8 cellular contexts compared by ENCODE assay signal in the genomic region with DNA sequence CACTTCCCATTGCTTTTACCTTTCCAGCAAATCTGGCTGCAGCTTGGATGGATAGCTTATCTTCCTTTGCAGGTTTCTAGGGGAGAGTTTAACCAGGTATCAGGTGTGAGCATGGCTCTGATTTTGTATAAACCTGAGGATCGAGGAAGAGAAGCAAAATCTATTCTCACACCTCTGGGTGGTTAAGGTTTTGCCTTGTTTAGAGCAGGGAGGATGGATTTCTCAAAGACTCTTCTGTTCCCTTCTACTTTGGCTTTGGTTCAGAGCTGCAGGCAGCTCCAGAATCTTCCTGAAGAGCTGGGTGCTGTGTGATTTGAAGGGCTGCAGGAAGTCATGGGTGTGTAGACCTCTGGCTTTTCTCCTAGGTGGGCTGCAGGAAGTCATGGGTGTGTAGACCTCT. TPM values are rescaled to one million over a fixed set of nuclear protein-coding genes. Genes with fewer than 3 reads are reported as not detected.
A peak's percentile ranks its signal among the peaks of the same experiment; 100 is the strongest.
DNase-seq lines count a peak whose midpoint lies in the region.
"Had no signal": no experiment of that assay in that cellular context is flagged by ENCODE, and none has a peak within 500 bp of the region (broad histone marks: within the 10 kb centered on the region; RNA-seq: fewer than 3 reads in every experiment).

No MANE protein-coding gene starts in this region.

- no peaks in the 10 kb centered on the region for H3K36me3 Mint-ChIP-seq in activated CD4-positive, alpha-beta memory T cell treated with anti-CD3 and anti-CD28 coated beads for 36 hours
- H3K36me3 Mint-ChIP-seq in immature natural killer cell = peaks cover 0 to 2% (median 0%) of the 10 kb centered on the region in 3 donors

- peaks cover 17% of the 10 kb centered on the region for H3K27me3 ChIP-seq in H7 (ENCODE audit: control insufficient read depth, insufficient read depth, low read length)

- CTCF ChIA-PET in activated CD4-positive, alpha-beta memory T cell treated with anti-CD3 and anti-CD28 coated beads for 36 hours (lab: Charles Lee) = interaction anchor here (1.4 to 1.7 kb wide), 2 partner anchors 59 to 149 kb away, joined by 3 to 6 read pairs; partner anchors contain the start of gene FLVCR2

- H3K4me3 Mint-ChIP-seq in activated CD4-positive, alpha-beta memory T cell treated with anti-CD3 and anti-CD28 coated beads for 36 hours = peak overlapping the region; percentile 70
- peak overlapping the region; percentile 18 to 81 (median 56) for H3K4me3 Mint-ChIP-seq in immature natural killer cell

- peaks cover 16% of the 10 kb centered on the region for H3K27me3 Mint-ChIP-seq in activated CD4-positive, alpha-beta memory T cell treated with anti-CD3 and anti-CD28 coated beads for 36 hours
- peaks cover 4 to 26% (median 20%) of the 10 kb centered on the region in 3 donors for H3K27me3 Mint-ChIP-seq in immature natural killer cell (ENCODE audit: low read depth in 3 of 3)

- DNase-seq in H7 (peak; percentile 31), immature natural killer cell (no peak), NCI-H2029 (lab: John Stamatoyannopoulos, UW) (no peak), iPS-NIHi7 (ENCODE audit: extremely low spot score) (no peak), kidney tubule cell (ENCODE audit: low spot score) (no peak)
- no peak for DNase-seq in activated CD4-positive, alpha-beta memory T cell treated with anti-CD3 and anti-CD28 coated beads for 36 hours
- DNase-seq: T1000 had no signal

- peaks cover 12% of the 10 kb centered on the region for H3K4me1 Mint-ChIP-seq in activated CD4-positive, alpha-beta memory T cell treated with anti-CD3 and anti-CD28 coated beads for 36 hours (ENCODE audit: low read depth)
- H3K4me1 Mint-ChIP-seq in immature natural killer cell = peaks cover 0 to 5% of the 10 kb centered on the region in 2 donors

- H3K9me3 Mint-ChIP-seq in activated CD4-positive, alpha-beta memory T cell treated with anti-CD3 and anti-CD28 coated beads for 36 hours = no peaks in the 10 kb centered on the region
- peaks cover 0 to 5% (median 0%) of the 10 kb centered on the region in 6 donors for H3K9me3 Mint-ChIP-seq in immature natural killer cell

- intact Hi-C loops in activated CD4-positive, alpha-beta memory T cell treated with anti-CD3 and anti-CD28 coated beads for 36 hours (cut with micrococcal nuclease) = loop anchor here (5.0 kb wide), 2 partner anchors 58 to 138 kb away; no protein-coding TSS in a partner anchor

- H3K4me3 ChIP-seq in H7 (ENCODE audit: insufficient read depth, low read depth, low read length) (no peak overlapping the region), skin epidermis (peak overlapping the region in 3 of 7 experiments; percentile 59 to 71 (median 68))

- H3K27ac ChIP-seq in skin epidermis = peak overlapping the region in 14 of 21 experiments; percentile 6 to 91 (median 80)

- POLR2A ChIA-PET in activated CD4-positive, alpha-beta memory T cell treated with anti-CD3 and anti-CD28 coated beads for 36 hours (lab: Charles Lee) = no interaction called here

- H3K27ac Mint-ChIP-seq in activated CD4-positive, alpha-beta memory T cell treated with anti-CD3 and anti-CD28 coated beads for 36 hours = no peak overlapping the region
- H3K27ac Mint-ChIP-seq in immature natural killer cell = no peak overlapping the region

- peaks cover 16% of the 10 kb centered on the region for H3K36me3 ChIP-seq in H7 (replicated peaks; ENCODE audit: control insufficient read depth, insufficient read depth, low read length)

RNA-seq across cellular contexts. Expression of gene JDP2, which starts 1.7 kb away (rescaled TPM):
- 30.2 and 37.9 TPM in 2 replicates for total RNA-seq in H7 (2014; rRNA removed; shearing (Covaris generic))
- 1 to 10 TPM; 1.7 to 1.8 TPM for total RNA-seq in activated CD4-positive, alpha-beta memory T cell treated with anti-CD3 and anti-CD28 coated beads for 36 hours
- polyA plus RNA-seq in immature natural killer cell = under 1 TPM in 1 of 3 donors, not detected in 2; 0.47 TPM

Comparison
In these comparisons a context has a peak if more than half of its experiments do, and no peak if none do; other contexts are left out.
1. RNA of gene JDP2, which starts 1.7 kb away (total RNA-seq): 30.2 to 37.9 TPM in H7; 1.7 to 1.8 TPM in activated CD4-positive, alpha-beta memory T cell treated with anti-CD3 and anti-CD28 coated beads for 36 hours; every median in the first group is over 10 times any median in the second.